8 cellular contexts compared by ENCODE assay signal in genomic region chr13:40402931-40403412, GRCh38.
A peak's percentile ranks its signal among the peaks of the same experiment; 100 is the strongest.
DNase-seq lines count a peak whose midpoint lies in the region; ATAC-seq and TF ChIP-seq lines count a peak whose summit lies in the region.
"Had no signal": no experiment of that assay in that cellular context is flagged by ENCODE, and none has a peak within 500 bp of the region (broad histone marks: within the 10 kb centered on the region; RNA-seq: fewer than 3 reads in every experiment).

No MANE protein-coding gene starts in this region.

- ATAC-seq in lung (ENCODE audit: insufficient read depth, low FRiP score) = peak; percentile 22
- ATAC-seq in HG03521 (IDR thresholded peaks at IDR 0.05; ENCODE audit: unreplicated experiment) = no peak

- peak overlapping the region; percentile 60 for H3K4me3 Mint-ChIP-seq in chondrocyte (ENCODE audit: unreplicated experiment)

- H3K4me1 ChIP-seq in lung (ENCODE audit: control insufficient read depth in 2 of 2, insufficient read depth in 2 of 2, low read length in 2 of 2) = peaks cover 4 to 15% of the 10 kb centered on the region in 2 donors
- H3K4me1 ChIP-seq in thyroid gland = peaks cover 15 to 32% of the 10 kb centered on the region in 2 donors
- H3K4me1 ChIP-seq: parathyroid adenoma had no signal

- intact Hi-C loops in thyroid gland (cut with DNase I) = no loop called here

- H3K27ac Mint-ChIP-seq in chondrocyte (ENCODE audit: unreplicated experiment) = peak overlapping the region; percentile 93

- no peak for TF ChIP-seq POLR2A in thyroid gland (IDR thresholded peaks at IDR 0.05)

- no peaks in the 10 kb centered on the region for H3K9me3 Mint-ChIP-seq in chondrocyte (ENCODE audit: low read depth)

- H3K4me3 ChIP-seq in MG63 (no peak overlapping the region), lung (no peak overlapping the region), thyroid gland (replicated peaks in 1 of 3) (no peak overlapping the region)

- TF ChIP-seq CTCF in chondrocyte (IDR thresholded peaks at IDR 0.05) (no peak), lung (IDR thresholded peaks at IDR 0.05; ENCODE audit: control extremely low read depth, extremely low read depth) (no peak), thyroid gland (IDR thresholded peaks at IDR 0.05) (no peak)

- H3K27ac ChIP-seq in lung (ENCODE audit: low read depth in 1 of 2, low read length in 1 of 2) (peak overlapping the region; percentile 55 to 84), thyroid gland (peak overlapping the region in 2 of 3 donors; percentile 53 to 76)
- H3K27ac ChIP-seq: parathyroid adenoma had no signal

- DNase-seq in MG63 (peak; percentile 43), chondrocyte (ENCODE audit: low spot score) (no peak), lung (ENCODE audit: low spot score) (no peak), thyroid gland (no peak), GF-D8 (lab: John Stamatoyannopoulos, UW) (no peak), NCI-H2196 treated with DMSO at 0.1 percent for 48 hours (lab: John Stamatoyannopoulos, UW; ENCODE audit: unreplicated experiment) (no peak)

- 52 to 55% methylated on average over 9 of the region's 9 CpGs for whole genome bisulfite sequencing in lung, 2 donors
- WGBS in thyroid gland, 2 donors = 59 to 72% methylated on average over 9 of the region's 9 CpGs

- peaks cover 50% of the 10 kb centered on the region for H3K4me1 Mint-ChIP-seq in chondrocyte (ENCODE audit: low read depth)

- no peaks in the 10 kb centered on the region for H3K27me3 Mint-ChIP-seq in chondrocyte (ENCODE audit: low read depth)

- H3K36me3 Mint-ChIP-seq in chondrocyte (ENCODE audit: low read depth) = no peaks in the 10 kb centered on the region

- no peaks in the 10 kb centered on the region for H3K27me3 ChIP-seq in MG63
- H3K27me3 ChIP-seq in lung (ENCODE audit: control insufficient read depth, insufficient read depth) = no peaks in the 10 kb centered on the region
- no peaks in the 10 kb centered on the region for H3K27me3 ChIP-seq in thyroid gland

- no peaks in the 10 kb centered on the region for H3K36me3 ChIP-seq in MG63
- no peaks in the 10 kb centered on the region for H3K36me3 ChIP-seq in lung (ENCODE audit: control insufficient read depth in 2 of 2, insufficient read depth in 2 of 2, low read length in 2 of 2)
- H3K36me3 ChIP-seq in thyroid gland = no peaks in the 10 kb centered on the region

- no peaks in the 10 kb centered on the region for H3K9me3 ChIP-seq in MG63
- H3K9me3 ChIP-seq in lung (ENCODE audit: control insufficient read depth in 2 of 2, insufficient read depth in 1 of 2, low read length in 1 of 2) = peaks cover 0 to 2% of the 10 kb centered on the region in 2 donors
- H3K9me3 ChIP-seq in thyroid gland = no peaks in the 10 kb centered on the region
